ENCODE assay signal across 9 cellular contexts in the genomic region with DNA sequence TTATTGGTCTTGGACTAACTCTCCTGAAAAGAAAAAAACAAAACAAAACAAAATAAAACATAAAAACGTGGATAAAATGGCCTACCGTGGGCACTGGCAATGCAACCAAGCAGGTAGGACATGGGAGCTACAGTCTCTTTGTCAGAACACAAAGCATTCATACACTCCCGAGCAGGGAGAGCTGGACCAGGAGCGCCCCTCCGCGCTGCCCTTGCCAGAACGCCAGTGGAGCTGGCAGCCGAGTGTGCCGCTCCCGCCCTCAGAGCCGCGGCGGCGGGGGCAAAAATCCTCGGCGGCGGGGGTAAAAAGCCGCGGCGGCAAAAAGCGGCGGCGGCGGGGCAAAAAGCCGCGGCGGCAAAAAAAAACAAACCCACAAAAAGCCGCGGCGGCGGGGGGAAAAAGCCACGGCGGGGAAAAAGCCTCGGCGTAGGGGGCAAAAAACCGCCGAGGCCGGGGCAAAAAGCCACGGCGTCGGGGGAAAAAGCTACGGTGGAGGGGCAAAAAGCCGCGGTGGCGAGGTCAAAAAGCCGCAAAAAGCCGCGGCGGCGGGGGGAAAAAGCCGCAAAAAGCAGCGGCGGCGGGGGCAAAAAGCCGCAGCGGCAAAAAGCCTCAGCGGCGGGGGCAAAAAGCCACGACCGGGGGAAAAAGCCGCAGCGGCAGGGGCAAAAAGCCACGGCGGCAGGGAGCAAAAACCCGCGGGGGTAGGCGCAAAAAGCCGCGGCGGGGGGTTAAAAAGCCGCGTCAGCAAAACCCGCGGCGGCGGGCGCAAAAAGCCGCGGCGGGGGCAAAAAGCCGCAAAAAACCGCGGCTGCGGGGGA.
DNase-seq lines count a peak whose midpoint lies in the region; ATAC-seq, FAIRE-seq and TF ChIP-seq lines count a peak whose summit lies in the region.
"Had no signal": no experiment of that assay in that cellular context is flagged by ENCODE, and none has a peak within 500 bp of the region (broad histone marks: within the 10 kb centered on the region; RNA-seq: fewer than 3 reads in every experiment).

No MANE protein-coding gene starts in this region.

- H3K9me3 ChIP-seq in astrocyte (ENCODE audit: insufficient read depth, low read depth, low read length) (no peaks in the 10 kb centered on the region), lower lobe of right lung (no peaks in the 10 kb centered on the region), uterus (peaks cover 0 to 2% of the 10 kb centered on the region in 2 donors)

- H2AFZ ChIP-seq in astrocyte (ENCODE audit: low read depth, low read length): no peak overlapping the region

- no peaks in the 10 kb centered on the region for H3K4me1 ChIP-seq in astrocyte (ENCODE audit: insufficient read depth, low read length)
- no peaks in the 10 kb centered on the region for H3K4me1 ChIP-seq in lower lobe of right lung
- no peaks in the 10 kb centered on the region for H3K4me1 ChIP-seq in uterus

- H3K9ac ChIP-seq in astrocyte (ENCODE audit: low read length): no peak overlapping the region

- no peak for TF ChIP-seq POLR2A in uterus (IDR thresholded peaks at IDR 0.05)

- ATAC-seq in lower lobe of right lung: no peak
- ATAC-seq in GM18517 (IDR thresholded peaks at IDR 0.05; ENCODE audit: unreplicated experiment): no peak
- no peak for ATAC-seq in HG03565 (IDR thresholded peaks at IDR 0.05; ENCODE audit: unreplicated experiment)

- no peaks in the 10 kb centered on the region for H3K27me3 ChIP-seq in H7 (ENCODE audit: control insufficient read depth, insufficient read depth, low read length)
- H3K27me3 ChIP-seq in astrocyte (ENCODE audit: insufficient read depth, low read length): peaks cover 5% of the 10 kb centered on the region
- H3K27me3 ChIP-seq in lower lobe of right lung (ENCODE audit: low read depth): peaks cover 28% of the 10 kb centered on the region
- H3K27me3 ChIP-seq in uterus: peaks cover 0 to 18% of the 10 kb centered on the region in 2 donors

- H3K4me2 ChIP-seq in astrocyte (ENCODE audit: low read length): peak overlapping the region; percentile 11

- DNase-seq in H7 (peak; percentile 1), astrocyte (ENCODE audit: low read depth) (no peak), lower lobe of right lung (peak; percentile 34), uterus (no peak)
- no peak for DNase-seq in stimulated activated CD4-positive, alpha-beta T cell treated with anti-CD3 and anti-CD28 coated beads, Interleukin-2, amount 100 ng/mL, for 24 hours
- DNase-seq: KG1 had no signal

- intact Hi-C loops in lower lobe of right lung (cut with DNase I) (no loop called here), uterus (cut with DNase I; ENCODE audit: low total_unique reads) (no loop called here)

- H3K79me2 ChIP-seq in astrocyte (ENCODE audit: insufficient read depth, low read length): no peaks in the 10 kb centered on the region

- H3K9me3 Mint-ChIP-seq in astrocyte (ENCODE audit: unreplicated experiment): peaks cover 3% of the 10 kb centered on the region

- H3K27ac ChIP-seq in 22Rv1 (peak overlapping the region; percentile 73), astrocyte (ENCODE audit: low read depth, low read length) (no peak overlapping the region), lower lobe of right lung (no peak overlapping the region), uterus (no peak overlapping the region)

- no peak overlapping the region for H3K4me3 ChIP-seq in H7 (ENCODE audit: insufficient read depth, low read depth, low read length)
- H3K4me3 ChIP-seq in astrocyte (ENCODE audit: insufficient read depth, low read depth, low read length): no peak overlapping the region
- H3K4me3 ChIP-seq in lower lobe of right lung: peak overlapping the region; percentile 40
- H3K4me3 ChIP-seq in uterus: peak overlapping the region in 1 of 2 donors; percentile 20

- no peaks in the 10 kb centered on the region for H4K20me1 ChIP-seq in astrocyte (ENCODE audit: insufficient read depth, low read length)

- H3K27ac Mint-ChIP-seq in astrocyte (ENCODE audit: unreplicated experiment): no peak overlapping the region

- H3K36me3 ChIP-seq in H7 (replicated peaks; ENCODE audit: control insufficient read depth, insufficient read depth, low read length) (no peaks in the 10 kb centered on the region), astrocyte (ENCODE audit: insufficient read depth, low read length) (no peaks in the 10 kb centered on the region), lower lobe of right lung (no peaks in the 10 kb centered on the region), uterus (no peaks in the 10 kb centered on the region)

- H3K4me3 Mint-ChIP-seq in astrocyte (ENCODE audit: unreplicated experiment): no peak overlapping the region

- no peak for FAIRE-seq in astrocyte (lab: Jason Lieb, UNC)

- H3K36me3 Mint-ChIP-seq in astrocyte (ENCODE audit: low read depth, unreplicated experiment): no peaks in the 10 kb centered on the region

- TF ChIP-seq CTCF in 22Rv1 (IDR thresholded peaks at IDR 0.05): peak; percentile 57
- TF ChIP-seq CTCF in astrocyte (IDR thresholded peaks at IDR 0.05; ENCODE audit: insufficient read depth, low read depth, low read length): no peak
- no peak for TF ChIP-seq CTCF in lower lobe of right lung (IDR thresholded peaks at IDR 0.05)
- TF ChIP-seq CTCF in uterus (IDR thresholded peaks at IDR 0.05): no peak

- no peaks in the 10 kb centered on the region for H3K4me1 Mint-ChIP-seq in astrocyte (ENCODE audit: low read depth, unreplicated experiment)

- no peaks in the 10 kb centered on the region for H3K27me3 Mint-ChIP-seq in astrocyte (ENCODE audit: low read depth, unreplicated experiment)

Comparison
In these comparisons a context has a peak if more than half of its experiments do, and no peak if none do; other contexts are left out.
1. DNase-seq: peak in H7 (single experiment) and lower lobe of right lung (single experiment); none in astrocyte (single experiment), uterus (0 of 2) and stimulated activated CD4-positive, alpha-beta T cell treated with anti-CD3 and anti-CD28 coated beads, Interleukin-2, amount 100 ng/mL, for 24 hours (0 of 2).